ENCODE assay signal across 25 cellular contexts in the genomic region with DNA sequence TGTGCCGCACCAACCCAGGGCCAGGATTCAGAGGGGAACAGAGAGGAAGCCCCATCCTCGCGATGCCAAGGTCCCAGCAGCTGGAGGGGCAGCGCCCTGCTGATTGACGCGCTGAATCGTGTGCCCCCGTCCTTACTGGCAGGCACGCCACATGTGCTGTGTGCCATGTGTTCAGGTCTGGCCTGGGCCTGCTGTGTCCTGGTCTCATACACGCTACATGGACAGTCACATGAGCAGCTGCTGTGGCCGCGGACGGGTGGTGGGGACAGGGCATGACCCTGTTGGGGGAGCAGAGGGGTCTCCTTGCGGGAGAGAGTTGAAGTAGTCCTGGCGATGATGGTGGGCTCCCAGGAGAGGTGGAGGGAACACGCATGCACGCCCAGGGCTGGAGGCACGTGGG. TPM values are rescaled to one million over a fixed set of nuclear protein-coding genes. Genes with fewer than 3 reads are reported as not detected.
DNase-seq lines count a peak whose midpoint lies in the region; ATAC-seq, FAIRE-seq and TF ChIP-seq lines count a peak whose summit lies in the region.
"Had no signal": no experiment of that assay in that cellular context is flagged by ENCODE, and none has a peak within 500 bp of the region (broad histone marks: within the 10 kb centered on the region; RNA-seq: fewer than 3 reads in every experiment).

No MANE protein-coding gene starts in this region.

- FAIRE-seq in K562 (lab: Jason Lieb, UNC) = no peak
- FAIRE-seq: A549, GM12891, RCC 7860 had no signal

- peaks cover 11 to 18% of the 10 kb centered on the region in 2 donors for H3K27me3 Mint-ChIP-seq in natural killer cell treated with Interleukin-12 subunit alpha and Interleukin-12 subunit beta and Interleukin-15 and Interleukin-18, amount 100 ng/mL, for 72 hours
- H3K27me3 Mint-ChIP-seq in natural killer cell (ENCODE audit: low read depth in 2 of 2) = peaks cover 7 to 31% of the 10 kb centered on the region in 2 donors
- H3K27me3 Mint-ChIP-seq in activated CD4-positive, alpha-beta T cell treated with anti-CD3 and anti-CD28 coated beads for 36 hours = peaks cover 12% of the 10 kb centered on the region

- no peak for TF ChIP-seq RAD21 in K562 (CRISPR knock-in tag; conservative IDR thresholded peaks at IDR 0.05 in 1 of 2, IDR thresholded peaks at IDR 0.05 in 1 of 2)

- ATAC-seq in natural killer cell treated with Interleukin-12 subunit alpha and Interleukin-12 subunit beta and Interleukin-15 and Interleukin-18, amount 100 ng/mL, for 72 hours = no peak
- ATAC-seq in natural killer cell (no peak), K562 (no peak)
- ATAC-seq in activated CD4-positive, alpha-beta T cell treated with anti-CD3 and anti-CD28 coated beads for 36 hours = no peak
- ATAC-seq: CD8-positive, alpha-beta T cell had no signal

- DNase-seq in natural killer cell treated with Interleukin-12 subunit alpha and Interleukin-12 subunit beta and Interleukin-15 and Interleukin-18, amount 100 ng/mL, for 72 hours (ENCODE audit: low spot score) = peak; percentile 51
- no peak for DNase-seq in natural killer cell
- DNase-seq in K562 (ENCODE audit: extremely low read depth in 1 of 4, low spot score in 3 of 4) = no peak
- no peak for DNase-seq in NCI-H2107 treated with DMSO at 0.1 percent for 48 hours (lab: John Stamatoyannopoulos, UW; ENCODE audit: unreplicated experiment)
- DNase-seq in activated CD4-positive, alpha-beta T cell treated with anti-CD3 and anti-CD28 coated beads for 36 hours = no peak
- no peak for DNase-seq in C1 segment of cervical spinal cord (lab: John Stamatoyannopoulos, UW)
- DNase-seq: BE2C, H7, HFFc6, Karpas-422, MV-4-11, NCI-H1694, NCI-H2081, NCI-H2171 treated with DMSO at 0.1 percent for 48 hours, NCI-H446, NCI-H526, OCI-M1 had no signal

- H3K27ac ChIP-seq in K562 (ENCODE audit: extremely low read depth, low read depth, low read length) (no peak overlapping the region), neutrophil (peak overlapping the region; percentile 78)
- H3K27ac ChIP-seq: A549 had no signal

- no peaks in the 10 kb centered on the region for H3K9me3 Mint-ChIP-seq in natural killer cell treated with Interleukin-12 subunit alpha and Interleukin-12 subunit beta and Interleukin-15 and Interleukin-18, amount 100 ng/mL, for 72 hours
- no peaks in the 10 kb centered on the region for H3K9me3 Mint-ChIP-seq in natural killer cell
- H3K9me3 Mint-ChIP-seq in activated CD4-positive, alpha-beta T cell treated with anti-CD3 and anti-CD28 coated beads for 36 hours (ENCODE audit: low read depth) = no peaks in the 10 kb centered on the region
- H3K9me3 Mint-ChIP-seq: CD8-positive, alpha-beta T cell; HFFc6 had no signal

- H3K4me1 ChIP-seq in K562 (replicated peaks in 1 of 2; ENCODE audit: control insufficient read depth in 2 of 2, insufficient read depth in 2 of 2, low read length in 2 of 2) (peaks cover 21 to 52% of the 10 kb centered on the region in 2 experiments; a peak in 4 of 5 replicates), neutrophil (ENCODE audit: control insufficient read depth in 1 of 2, insufficient read depth in 1 of 2, low read depth in 1 of 2, low read length in 1 of 2) (peaks cover 36 to 41% of the 10 kb centered on the region in 2 experiments)
- H3K4me1 ChIP-seq: A549, BE2C had no signal

- intact Hi-C loops in natural killer cell (cut with micrococcal nuclease) = no loop called here
- intact Hi-C loops in K562 (cut with micrococcal nuclease) = no loop called here
- intact Hi-C loops in activated CD4-positive, alpha-beta T cell treated with anti-CD3 and anti-CD28 coated beads for 36 hours (cut with DNase I, micrococcal nuclease) = no loop called here

- no peaks in the 10 kb centered on the region for H3K36me3 Mint-ChIP-seq in natural killer cell treated with Interleukin-12 subunit alpha and Interleukin-12 subunit beta and Interleukin-15 and Interleukin-18, amount 100 ng/mL, for 72 hours
- H3K36me3 Mint-ChIP-seq in natural killer cell = no peaks in the 10 kb centered on the region
- H3K36me3 Mint-ChIP-seq in activated CD4-positive, alpha-beta T cell treated with anti-CD3 and anti-CD28 coated beads for 36 hours (ENCODE audit: low read depth) = no peaks in the 10 kb centered on the region
- H3K36me3 Mint-ChIP-seq: CD8-positive, alpha-beta T cell had no signal

- H4K20me1 ChIP-seq in K562 (replicated peaks; ENCODE audit: control insufficient read depth, insufficient read depth, low read length) = peaks cover 31% of the 10 kb centered on the region; the same call in 1 of the 2 replicates

- H3K4me1 Mint-ChIP-seq in natural killer cell treated with Interleukin-12 subunit alpha and Interleukin-12 subunit beta and Interleukin-15 and Interleukin-18, amount 100 ng/mL, for 72 hours (ENCODE audit: low read depth in 2 of 2) = peaks cover 10 to 12% of the 10 kb centered on the region in 2 donors
- H3K4me1 Mint-ChIP-seq in natural killer cell = peaks cover 10 to 15% of the 10 kb centered on the region in 2 donors
- H3K4me1 Mint-ChIP-seq in activated CD4-positive, alpha-beta T cell treated with anti-CD3 and anti-CD28 coated beads for 36 hours = peaks cover 17% of the 10 kb centered on the region

- no TSS peak for BruUV-seq in K562 (replicated peaks; lab: Mats Ljungman, UMichigan)

- H3K27me3 ChIP-seq in K562 (ENCODE audit: control insufficient read depth in 2 of 2, insufficient read depth in 2 of 2, low read length in 2 of 2) (no peaks in the 10 kb centered on the region), neutrophil (no peaks in the 10 kb centered on the region)

- in situ Hi-C loops in K562 (cut with MboI) = no loop called here

- TF ChIP-seq CTCF in natural killer cell (IDR thresholded peaks at IDR 0.05) (no peak), K562 (IDR thresholded peaks at IDR 0.05 in 2 of 3, conservative IDR thresholded peaks at IDR 0.05 in 1 of 3; ENCODE audit: insufficient read depth in 2 of 3, low read depth in 1 of 3, low read length in 3 of 3) (no peak), neutrophil (IDR thresholded peaks at IDR 0.05) (no peak)

- H3K27ac Mint-ChIP-seq in natural killer cell treated with Interleukin-12 subunit alpha and Interleukin-12 subunit beta and Interleukin-15 and Interleukin-18, amount 100 ng/mL, for 72 hours = no peak overlapping the region
- no peak overlapping the region for H3K27ac Mint-ChIP-seq in natural killer cell
- no peak overlapping the region for H3K27ac Mint-ChIP-seq in activated CD4-positive, alpha-beta T cell treated with anti-CD3 and anti-CD28 coated beads for 36 hours
- H3K27ac Mint-ChIP-seq: CD8-positive, alpha-beta T cell; HFFc6 had no signal

- peaks cover 8% of the 10 kb centered on the region for H3K9me1 ChIP-seq in K562 (ENCODE audit: control insufficient read depth, insufficient read depth, low read length)

- no peak overlapping the region for H2AFZ ChIP-seq in K562 (ENCODE audit: low read depth, low read length)

- no peak for TF ChIP-seq EP300 in K562 (IDR thresholded peaks at IDR 0.05; ENCODE audit: low read length)

- no peak overlapping the region for H3K9ac ChIP-seq in K562 (ENCODE audit: insufficient read depth in 1 of 2, low read depth in 2 of 2, low read length in 2 of 2)

- 96% methylated on average over 16 of the region's 18 CpGs for WGBS in K562 (ENCODE audit: insufficient coverage, low coverage, missing lambda C conversion rate)

- H3K36me3 ChIP-seq in K562 (ENCODE audit: control insufficient read depth, insufficient read depth, low read length) = peaks cover 78% of the 10 kb centered on the region
- H3K36me3 ChIP-seq in neutrophil = peaks cover 5% of the 10 kb centered on the region
- H3K36me3 ChIP-seq: BE2C had no signal

- CTCF ChIA-PET in K562 (lab: Yijun Ruan, JAX; ENCODE audit: low intra/inter-chr PET ratio) = no interaction called here
- CTCF ChIA-PET in activated CD4-positive, alpha-beta T cell treated with anti-CD3 and anti-CD28 coated beads for 36 hours (lab: Charles Lee) = no interaction called here

- no peak overlapping the region for H3K4me3 Mint-ChIP-seq in natural killer cell treated with Interleukin-12 subunit alpha and Interleukin-12 subunit beta and Interleukin-15 and Interleukin-18, amount 100 ng/mL, for 72 hours
- H3K4me3 Mint-ChIP-seq in natural killer cell = no peak overlapping the region
- H3K4me3 Mint-ChIP-seq in activated CD4-positive, alpha-beta T cell treated with anti-CD3 and anti-CD28 coated beads for 36 hours = no peak overlapping the region
- H3K4me3 Mint-ChIP-seq: CD8-positive, alpha-beta T cell; HFFc6 had no signal

- H3K4me2 ChIP-seq in K562 (ENCODE audit: insufficient read depth, low read length) = no peak overlapping the region
- H3K4me2 ChIP-seq: A549 had no signal

- peaks cover 84% of the 10 kb centered on the region for H3K79me2 ChIP-seq in K562 (ENCODE audit: control insufficient read depth, insufficient read depth, low read length)

- H3K4me3 ChIP-seq in K562 = no peak overlapping the region
- H3K4me3 ChIP-seq in neutrophil (ENCODE audit: low read depth in 1 of 2, low read length in 1 of 2) = peak overlapping the region; percentile 60 to 65
- H3K4me3 ChIP-seq: A549 had no signal

- H3K9me3 ChIP-seq in K562 (replicated peaks; ENCODE audit: control insufficient read depth, insufficient read depth, low read depth, low read length) (peaks cover 2% of the 10 kb centered on the region; the same call in 1 of the 2 replicates), neutrophil (no peaks in the 10 kb centered on the region)
- H3K9me3 ChIP-seq: A549, BE2C had no signal

- TF ChIP-seq POLR2A in K562 (conservative IDR thresholded peaks at IDR 0.05) = peak; percentile 29; the same call in 1 of the 2 replicates

- POLR2A ChIA-PET in K562 (lab: Yijun Ruan, JAX) = interaction anchor here (0.5 to 0.6 kb wide), 2 partner anchors 85 to 219 kb away, joined by 3 to 4 read pairs; no protein-coding TSS in a partner anchor
- POLR2A ChIA-PET in activated CD4-positive, alpha-beta T cell treated with anti-CD3 and anti-CD28 coated beads for 36 hours (lab: Charles Lee) = no interaction called here

RNA-seq across cellular contexts. Expression of a gene that starts 18.0 kb away (rescaled TPM):
- total RNA-seq in natural killer cell treated with Interleukin-12 subunit alpha and Interleukin-12 subunit beta and Interleukin-15 and Interleukin-18, amount 100 ng/mL, for 72 hours = 1 to 10 TPM; 2.3 to 2.9 TPM
- 1 to 10 TPM; 2.5 to 7.8 (median 4.2) TPM for total RNA-seq in natural killer cell
- total RNA-seq in K562 (2011; cell fraction: chromatin; rRNA removed; ENCODE audit: low replicate concordance) = 73.4 and 198 TPM in 2 replicates
- 67.4 and 69.3 TPM in 2 replicates for total RNA-seq in K562 (2011; cell fraction: nucleolus; rRNA removed)
- 45.3 and 67.3 TPM in 2 replicates for total RNA-seq in K562 (2011; cell fraction: nucleoplasm; rRNA removed)
- 13.5 and 20.8 TPM in 2 replicates for total RNA-seq in K562 (2014; rRNA removed)
- total RNA-seq in K562 (2014; rRNA removed; fragmentation: Illumina TruSeq; extraction: Trizol) = 3.9 and 5.9 TPM in 2 replicates
- 6.7 and 7.8 TPM in 2 replicates for total RNA-seq in K562 (2015; rRNA removed; fragmentation: Illumina TruSeq; extraction: Trizol)
- 114 and 145 TPM in 2 replicates for total RNA-seq in K562 (2021)
- 6.4 and 11.3 TPM in 2 replicates for polyA plus RNA-seq in K562 (2011; rRNA removed)
- polyA plus RNA-seq in K562 (2011; cell fraction: cytosol; rRNA removed) = 5.6 and 15.0 TPM in 2 replicates
- polyA plus RNA-seq in K562 (2011; cell fraction: nucleus; rRNA removed) = 67.2 and 126 TPM in 2 replicates
- polyA plus RNA-seq in K562 (2012) = 55.0 and 86.5 TPM in 2 replicates
- polyA plus RNA-seq in K562 (2014; fragmentation: Illumina TruSeq; extraction: Trizol) = 24.2 and 46.3 TPM in 2 replicates
- polyA plus RNA-seq in K562 (2014; fragmentation: Nextera tagmentation; extraction: Ambion mirVana) = 1 to 10 TPM; 2.3 to 2.7 TPM
- 34.3 and 35.3 TPM in 2 replicates for polyA plus RNA-seq in K562 (2014; rRNA removed)
- polyA minus RNA-seq in K562 (2011; rRNA and poly(A)+ RNA removed) = 9.5 and 9.7 TPM in 2 replicates
- 32.1 and 46.1 TPM in 2 replicates for polyA minus RNA-seq in K562 (2011; cell fraction: cytosol; rRNA and poly(A)+ RNA removed)
- polyA minus RNA-seq in K562 (2011; cell fraction: nucleus; rRNA and poly(A)+ RNA removed) = 21.1 and 34.5 TPM in 2 replicates
- under 1 TPM; 0.30 to 0.34 TPM for total RNA-seq in activated CD4-positive, alpha-beta T cell treated with anti-CD3 and anti-CD28 coated beads for 36 hours
- total RNA-seq: HFFc6, HT1080, M059J, SK-MEL-5 had no signal
